ENCODE assay signal across 17 cellular contexts in the genomic region with DNA sequence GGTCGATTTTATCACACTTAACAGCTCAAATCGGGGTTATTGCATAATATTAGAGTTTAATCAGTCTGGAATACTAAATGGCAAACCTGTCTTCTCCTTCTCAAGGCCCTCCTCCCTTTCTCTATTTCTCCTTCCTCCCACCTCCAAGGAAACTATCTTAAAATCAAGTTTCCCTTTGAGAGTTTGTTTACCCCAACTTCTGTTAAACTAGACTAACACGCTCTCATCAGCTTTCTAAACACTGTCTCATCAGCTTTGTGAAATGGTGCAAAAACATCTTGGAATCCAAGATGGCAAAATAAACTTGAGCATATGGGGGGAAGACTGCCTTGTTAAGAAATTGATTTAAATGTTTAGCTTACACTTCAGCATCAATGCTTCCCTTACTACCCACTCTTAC. TPM values are rescaled to one million over a fixed set of nuclear protein-coding genes. Genes with fewer than 3 reads are reported as not detected.
A peak's percentile ranks its signal among the peaks of the same experiment; 100 is the strongest.
DNase-seq lines count a peak whose midpoint lies in the region; ATAC-seq and TF ChIP-seq lines count a peak whose summit lies in the region.
"Had no signal": no experiment of that assay in that cellular context is flagged by ENCODE, and none has a peak within 500 bp of the region (broad histone marks: within the 10 kb centered on the region; RNA-seq: fewer than 3 reads in every experiment).

No MANE protein-coding gene starts in this region.

- WGBS in endodermal cell (ENCODE audit: insufficient coverage in 1 of 2, insufficient read length in 1 of 2), 2 experiments = 82% methylated on average over 3 of the region's 3 CpGs; no CpG with 5 or more reads in 1 of the 2 experiments
- WGBS in thyroid gland, 2 donors = 22% methylated on average over 3 of the region's 3 CpGs

- H3K9ac ChIP-seq in endodermal cell (ENCODE audit: extremely low read depth, low read length, poor library complexity, severe bottlenecking) = no peak overlapping the region

- H3K27ac Mint-ChIP-seq in GM23338 (peak overlapping the region; percentile 28; the same call in 1 of the 2 replicates), WTC11 (peak overlapping the region; percentile 13; the same call in 1 of the 2 replicates), endodermal cell (no peak overlapping the region)
- H3K27ac Mint-ChIP-seq: CD14-positive monocyte had no signal

- peaks cover 52% of the 10 kb centered on the region for H3K79me2 ChIP-seq in GM23338 (replicated peaks; ENCODE audit: insufficient read depth)

- H2AFZ ChIP-seq in GM23338 (no peak overlapping the region), neuron (ENCODE audit: low read depth, low read length) (no peak overlapping the region)

- peak overlapping the region; percentile 92 for H3K4me2 ChIP-seq in GM23338
- H3K4me2 ChIP-seq: A549 had no signal

- H3K4me3 Mint-ChIP-seq in GM23338 = peak overlapping the region; percentile 73
- H3K4me3 Mint-ChIP-seq in WTC11 = peak overlapping the region; percentile 28
- H3K4me3 Mint-ChIP-seq in endodermal cell = no peak overlapping the region

- peaks cover 2% of the 10 kb centered on the region; the same call in 1 of the 3 replicates for H3K9me3 Mint-ChIP-seq in GM23338
- no peaks in the 10 kb centered on the region for H3K9me3 Mint-ChIP-seq in WTC11
- no peaks in the 10 kb centered on the region for H3K9me3 Mint-ChIP-seq in endodermal cell

- POLR2A ChIA-PET in WTC11 (lab: Charles Lee) = no interaction called here

- H3K36me3 Mint-ChIP-seq in GM23338 (ENCODE audit: low read depth) (peaks cover 28% of the 10 kb centered on the region), WTC11 (peaks cover 2% of the 10 kb centered on the region; the same call in 1 of the 2 replicates), endodermal cell (ENCODE audit: low read depth) (no peaks in the 10 kb centered on the region)

- CTCF ChIA-PET in WTC11 (lab: Charles Lee) = interaction anchor here (1.0 to 1.6 kb wide), 2 partner anchors 19 to 21 kb away, joined by 4 to 6 read pairs; no protein-coding TSS in a partner anchor

- no peak for TF ChIP-seq POLR2A in thyroid gland (IDR thresholded peaks at IDR 0.05)

- H3K9me2 ChIP-seq in GM23338 (ENCODE audit: insufficient read depth) = no peaks in the 10 kb centered on the region

- H3K4me1 Mint-ChIP-seq in GM23338 = peaks cover 91% of the 10 kb centered on the region
- peaks cover 93% of the 10 kb centered on the region for H3K4me1 Mint-ChIP-seq in WTC11
- H3K4me1 Mint-ChIP-seq in endodermal cell = peaks cover 51% of the 10 kb centered on the region

- H3K36me3 ChIP-seq in GM23338 (ENCODE audit: insufficient read depth) = no peaks in the 10 kb centered on the region
- H3K36me3 ChIP-seq in endodermal cell (ENCODE audit: control insufficient read depth, insufficient read depth, low read length) = no peaks in the 10 kb centered on the region
- H3K36me3 ChIP-seq in neuron (ENCODE audit: insufficient read depth, low read length) = peaks cover 54% of the 10 kb centered on the region
- no peaks in the 10 kb centered on the region for H3K36me3 ChIP-seq in thyroid gland
- H3K36me3 ChIP-seq: Peyer's patch had no signal

- no peaks in the 10 kb centered on the region; the same call in 1 of the 2 replicates for H3F3A ChIP-seq in GM23338 (replicated peaks; ENCODE audit: low read depth)

- no peaks in the 10 kb centered on the region for H4K20me1 ChIP-seq in GM23338 (replicated peaks; ENCODE audit: insufficient read depth)

- H3K27ac ChIP-seq in GM23338 (ENCODE audit: low read depth) (no peak overlapping the region), endodermal cell (ENCODE audit: low read depth, low read length) (peak overlapping the region; percentile 85), thyroid gland (no peak overlapping the region)
- H3K27ac ChIP-seq: A549, Peyer's patch had no signal

- intact Hi-C loops in thyroid gland (cut with DNase I) = loop anchor here (10.0 kb wide), 1 partner anchor 533 kb away; no protein-coding TSS in a partner anchor

- H3K9me3 ChIP-seq in endodermal cell (ENCODE audit: control insufficient read depth, low read length) = no peaks in the 10 kb centered on the region
- no peaks in the 10 kb centered on the region for H3K9me3 ChIP-seq in neuron (ENCODE audit: low read length)
- no peaks in the 10 kb centered on the region for H3K9me3 ChIP-seq in thyroid gland
- H3K9me3 ChIP-seq: A549 had no signal

- DNase-seq in GM23338 (ENCODE audit: low spot score) (no peak), WTC11 (ENCODE audit: low spot score) (no peak), endodermal cell (no peak), DMS 273 treated with DMSO at 0.1 percent for 48 hours (lab: John Stamatoyannopoulos, UW) (no peak), thyroid gland (no peak)
- DNase-seq: NCI-H1092, NCI-H1694, NCI-H2107, NCI-H446, NCI-H748 treated with DMSO at 0.1 percent for 48 hours, Peyer's patch, Right ventricle myocardium superior had no signal

- H3K4me3 ChIP-seq in GM23338 (peak overlapping the region; percentile 61), endodermal cell (ENCODE audit: low read length) (no peak overlapping the region), neuron (ENCODE audit: low read length) (peak overlapping the region; percentile 5), thyroid gland (replicated peaks in 1 of 3) (no peak overlapping the region)
- H3K4me3 ChIP-seq: A549, Peyer's patch had no signal

- H3K27me3 ChIP-seq in GM23338 (ENCODE audit: insufficient read depth) (peaks cover 49% of the 10 kb centered on the region), endodermal cell (ENCODE audit: control insufficient read depth, insufficient read depth, low read length, poor library complexity, severe bottlenecking) (peaks cover 89% of the 10 kb centered on the region), neuron (ENCODE audit: insufficient read depth, low read length) (no peaks in the 10 kb centered on the region), thyroid gland (peaks cover 71% of the 10 kb centered on the region)

- H3K4me1 ChIP-seq in GM23338 (ENCODE audit: insufficient read depth) (peaks cover 93% of the 10 kb centered on the region), endodermal cell (ENCODE audit: control insufficient read depth, insufficient read depth, low read length) (no peaks in the 10 kb centered on the region), neuron (ENCODE audit: insufficient read depth, low read length) (peaks cover 94% of the 10 kb centered on the region), thyroid gland (peaks cover 3 to 6% of the 10 kb centered on the region in 2 donors)

- H3K27me3 Mint-ChIP-seq in GM23338 (ENCODE audit: insufficient read depth, low read depth, poor library complexity) = peaks cover 47% of the 10 kb centered on the region
- peaks cover 23% of the 10 kb centered on the region for H3K27me3 Mint-ChIP-seq in WTC11 (ENCODE audit: low read depth)
- H3K27me3 Mint-ChIP-seq in endodermal cell (ENCODE audit: insufficient read depth) = peaks cover 95% of the 10 kb centered on the region

- ATAC-seq in GM23338 (no peak), WTC11 (no peak), GM19463 (IDR thresholded peaks at IDR 0.05; ENCODE audit: unreplicated experiment) (no peak)
- ATAC-seq: A549 had no signal

- TF ChIP-seq CTCF in GM23338 (conservative IDR thresholded peaks at IDR 0.05; ENCODE audit: low read depth in 2 of 2) (no peak), WTC11 (IDR thresholded peaks at IDR 0.05) (no peak), endodermal cell (conservative IDR thresholded peaks at IDR 0.05) (no peak), thyroid gland (IDR thresholded peaks at IDR 0.05) (no peak)

TF ChIP-seq in WTC11, 78 proteins besides CTCF, POLR2A, EP300 and RAD21:
- TF ChIP-seq ZNF232 (CRISPR knock-in tag; IDR thresholded peaks at IDR 0.05) = no peak
- TF ChIP-seq, protein P1, sequence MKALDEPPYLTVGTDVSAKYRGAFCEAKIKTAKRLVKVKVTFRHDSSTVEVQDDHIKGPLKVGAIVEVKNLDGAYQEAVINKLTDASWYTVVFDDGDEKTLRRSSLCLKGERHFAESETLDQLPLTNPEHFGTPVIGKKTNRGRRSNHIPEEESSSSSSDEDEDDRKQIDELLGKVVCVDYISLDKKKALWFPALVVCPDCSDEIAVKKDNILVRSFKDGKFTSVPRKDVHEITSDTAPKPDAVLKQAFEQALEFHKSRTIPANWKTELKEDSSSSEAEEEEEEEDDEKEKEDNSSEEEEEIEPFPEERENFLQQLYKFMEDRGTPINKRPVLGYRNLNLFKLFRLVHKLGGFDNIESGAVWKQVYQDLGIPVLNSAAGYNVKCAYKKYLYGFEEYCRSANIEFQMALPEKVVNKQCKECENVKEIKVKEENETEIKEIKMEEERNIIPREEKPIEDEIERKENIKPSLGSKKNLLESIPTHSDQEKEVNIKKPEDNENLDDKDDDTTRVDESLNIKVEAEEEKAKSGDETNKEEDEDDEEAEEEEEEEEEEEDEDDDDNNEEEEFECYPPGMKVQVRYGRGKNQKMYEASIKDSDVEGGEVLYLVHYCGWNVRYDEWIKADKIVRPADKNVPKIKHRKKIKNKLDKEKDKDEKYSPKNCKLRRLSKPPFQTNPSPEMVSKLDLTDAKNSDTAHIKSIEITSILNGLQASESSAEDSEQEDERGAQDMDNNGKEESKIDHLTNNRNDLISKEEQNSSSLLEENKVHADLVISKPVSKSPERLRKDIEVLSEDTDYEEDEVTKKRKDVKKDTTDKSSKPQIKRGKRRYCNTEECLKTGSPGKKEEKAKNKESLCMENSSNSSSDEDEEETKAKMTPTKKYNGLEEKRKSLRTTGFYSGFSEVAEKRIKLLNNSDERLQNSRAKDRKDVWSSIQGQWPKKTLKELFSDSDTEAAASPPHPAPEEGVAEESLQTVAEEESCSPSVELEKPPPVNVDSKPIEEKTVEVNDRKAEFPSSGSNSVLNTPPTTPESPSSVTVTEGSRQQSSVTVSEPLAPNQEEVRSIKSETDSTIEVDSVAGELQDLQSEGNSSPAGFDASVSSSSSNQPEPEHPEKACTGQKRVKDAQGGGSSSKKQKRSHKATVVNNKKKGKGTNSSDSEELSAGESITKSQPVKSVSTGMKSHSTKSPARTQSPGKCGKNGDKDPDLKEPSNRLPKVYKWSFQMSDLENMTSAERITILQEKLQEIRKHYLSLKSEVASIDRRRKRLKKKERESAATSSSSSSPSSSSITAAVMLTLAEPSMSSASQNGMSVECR (CRISPR knock-in tag; IDR thresholded peaks at IDR 0.05; ENCODE audit: borderline replicate concordance) = no peak
- TF ChIP-seq ZNF121 (CRISPR knock-in tag; IDR thresholded peaks at IDR 0.05) = no peak
- no peak for TF ChIP-seq ZBTB21 (CRISPR knock-in tag; IDR thresholded peaks at IDR 0.05; ENCODE audit: borderline replicate concordance)
- TF ChIP-seq, protein P2, sequence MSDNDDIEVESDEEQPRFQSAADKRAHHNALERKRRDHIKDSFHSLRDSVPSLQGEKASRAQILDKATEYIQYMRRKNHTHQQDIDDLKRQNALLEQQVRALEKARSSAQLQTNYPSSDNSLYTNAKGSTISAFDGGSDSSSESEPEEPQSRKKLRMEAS (CRISPR knock-in tag; IDR thresholded peaks at IDR 0.05) = no peak
- TF ChIP-seq TCF7 (CRISPR knock-in tag; IDR thresholded peaks at IDR 0.05; ENCODE audit: low read depth) = no peak

RNA-seq across cellular contexts. Expression of a gene that starts 9.6 kb away (rescaled TPM):
- total RNA-seq in GM23338 (2014; rRNA removed; shearing (Covaris generic)) = 211 and 228 TPM in 2 replicates
- 105 and 117 TPM in 2 replicates for polyA plus RNA-seq in GM23338 (2016; fragmentation: Nextera tagmentation; extraction: Ambion mirVana)
- total RNA-seq in WTC11 (2021) (189 to 245 TPM (median 239 TPM) in 3 replicates), endodermal cell (10 to 100 TPM in 1 of 2 donors, 1 to 10 TPM in 1; 1.8 to 39.5 TPM), thyroid gland (under 1 TPM in 2 of 4 donors, not detected in 2; 0.27 to 0.34 TPM)
- 240 TPM for polyA plus RNA-seq in endodermal cell (2013, experiment 1 of 2)
- 203 TPM for polyA plus RNA-seq in endodermal cell (2013, experiment 2 of 2)
- total RNA-seq: HT-29 had no signal
- polyA plus RNA-seq: CD14-positive monocyte had no signal

Comparison
In these comparisons a context has a peak if more than half of its experiments do, and no peak if none do; other contexts are left out.
1. H3K4me3 ChIP-seq: peak in GM23338 (single experiment) and neuron (single experiment); none in endodermal cell (single experiment) and thyroid gland (0 of 3).